26 cellular contexts compared by ENCODE assay signal in genomic region chr6:81773887-81774286, GRCh38. TPM values are rescaled to one million over a fixed set of nuclear protein-coding genes. Genes with fewer than 3 reads are reported as not detected.
"Had no signal": no experiment of that assay in that cellular context is flagged by ENCODE, and none has a peak within 500 bp of the region (broad histone marks: within the 10 kb centered on the region; RNA-seq: fewer than 3 reads in every experiment).

No MANE protein-coding gene starts in this region.

- H3K4me3 Mint-ChIP-seq: activated CD4-positive, alpha-beta T cell treated with anti-CD3 and anti-CD28 coated beads for 36 hours; activated CD4-positive, alpha-beta T cell treated with anti-CD3 and anti-CD28 coated beads, Interleukin-2, amount 10 ng/mL, durations not matched to agents 7 days and 5 days; activated CD8-positive, alpha-beta T cell treated with anti-CD3 and anti-CD28 coated beads, Interleukin-2, amount 10 ng/mL, durations not matched to agents 7 days and 5 days; activated naive CD8-positive, alpha-beta T cell treated with anti-CD3 and anti-CD28 coated beads, Interleukin-2, amount 10 ng/mL, durations not matched to agents 7 days and 5 days; activated T-cell treated with anti-CD3 and anti-CD28 coated beads, Interleukin-2, amount 50 U/mL, for 4 hours; central memory CD8-positive, alpha-beta T cell; WTC11 had no signal

- H3K9me3 Mint-ChIP-seq: activated CD4-positive, alpha-beta T cell treated with anti-CD3 and anti-CD28 coated beads, Interleukin-2, amount 10 ng/mL, durations not matched to agents 7 days and 5 days; activated naive CD8-positive, alpha-beta T cell treated with anti-CD3 and anti-CD28 coated beads, Interleukin-2, amount 10 ng/mL, durations not matched to agents 7 days and 5 days; activated T-cell treated with anti-CD3 and anti-CD28 coated beads, Interleukin-2, amount 50 U/mL, for 4 hours; central memory CD8-positive, alpha-beta T cell had no signal

- H3K27me3 Mint-ChIP-seq: activated CD4-positive, alpha-beta T cell treated with anti-CD3 and anti-CD28 coated beads, Interleukin-2, amount 10 ng/mL, durations not matched to agents 7 days and 5 days; central memory CD8-positive, alpha-beta T cell had no signal

- H3K36me3 ChIP-seq: ascending aorta, cardiac muscle cell, SJCRH30 had no signal

- H3K36me3 Mint-ChIP-seq: activated naive CD8-positive, alpha-beta T cell treated with anti-CD3 and anti-CD28 coated beads, Interleukin-2, amount 10 ng/mL, durations not matched to agents 7 days and 5 days; WTC11 had no signal

- H3K4me1 ChIP-seq: ascending aorta, SJCRH30 had no signal

- H3K9me3 ChIP-seq: ascending aorta, SJCRH30 had no signal

- H3K27me3 ChIP-seq: ascending aorta, cardiac muscle cell, SJCRH30 had no signal

- H3K27ac Mint-ChIP-seq: activated CD4-positive, alpha-beta T cell treated with anti-CD3 and anti-CD28 coated beads for 36 hours; activated CD4-positive, alpha-beta T cell treated with anti-CD3 and anti-CD28 coated beads, Interleukin-2, amount 10 ng/mL, durations not matched to agents 7 days and 5 days; activated CD8-positive, alpha-beta T cell treated with anti-CD3 and anti-CD28 coated beads, Interleukin-2, amount 10 ng/mL, durations not matched to agents 7 days and 5 days; activated naive CD8-positive, alpha-beta T cell treated with anti-CD3 and anti-CD28 coated beads, Interleukin-2, amount 10 ng/mL, durations not matched to agents 7 days and 5 days; WTC11 had no signal

- H3K4me1 Mint-ChIP-seq: central memory CD8-positive, alpha-beta T cell had no signal

- DNase-seq: activated CD4-positive, alpha-beta T cell treated with anti-CD3 and anti-CD28 coated beads for 36 hours; activated CD4-positive, alpha-beta T cell treated with anti-CD3 and anti-CD28 coated beads, Interleukin-2, amount 10 ng/mL, durations not matched to agents 7 days and 5 days; activated CD4-positive, alpha-beta T cell treated with anti-CD3 and anti-CD28 coated beads, Interleukin-2, amount 50 U/mL, for 48 hours; activated CD8-positive, alpha-beta T cell treated with anti-CD3 and anti-CD28 coated beads, Interleukin-2, amount 10 ng/mL, durations not matched to agents 7 days and 5 days; activated effector memory CD4-positive, alpha-beta T cell treated with Interleukin-2 at 50 U/mL for 16 hours; activated naive CD4-positive, alpha-beta T cell treated with anti-CD3 and anti-CD28 coated beads, Interleukin-2, amount 50 U/mL, for 16 hours; activated naive CD8-positive, alpha-beta T cell treated with anti-CD3 and anti-CD28 coated beads, Interleukin-2, amount 10 ng/mL, durations not matched to agents 7 days and 5 days; activated T-cell treated with anti-CD3 and anti-CD28 coated beads, Interleukin-2, amount 50 U/mL, for 4 hours; amygdala; NCI-H1417 treated with DMSO at 0.1 percent for 48 hours; NCI-H187 treated with DMSO at 0.1 percent for 48 hours; NCI-H226; NCI-H524 treated with DMSO at 0.1 percent for 48 hours; SHP77; SJCRH30; T1000 had no signal

- ATAC-seq: activated CD4-positive, alpha-beta T cell treated with anti-CD3 and anti-CD28 coated beads for 36 hours; activated CD4-positive, CD25-positive, alpha-beta regulatory T cell treated with anti-CD3 and anti-CD28 coated beads, Interleukin-2, amount 50 U/mL, for 24 hours; activated CD8-positive, alpha-beta T cell treated with anti-CD3 and anti-CD28 coated beads, Interleukin-2, amount 10 ng/mL, durations not matched to agents 7 days and 5 days; activated T-cell treated with anti-CD3 and anti-CD28 coated beads, Interleukin-2, amount 50 U/mL, for 4 hours; K562; Panc1; WTC11 had no signal

- H3K27ac ChIP-seq: ascending aorta, cardiac muscle cell, SJCRH30, SK-N-MC had no signal

- H3K4me3 ChIP-seq: ascending aorta, cardiac muscle cell, K562, SJCRH30, SK-N-MC had no signal

- FAIRE-seq: K562, TTC549 had no signal

RNA-seq across cellular contexts. Expression of gene TENT5A, which starts 21.4 kb away (rescaled TPM):
- total RNA-seq: OCI-LY7 had no signal
